Comparison of ENCODE assay signal across 1 cellular context in the genomic region with DNA sequence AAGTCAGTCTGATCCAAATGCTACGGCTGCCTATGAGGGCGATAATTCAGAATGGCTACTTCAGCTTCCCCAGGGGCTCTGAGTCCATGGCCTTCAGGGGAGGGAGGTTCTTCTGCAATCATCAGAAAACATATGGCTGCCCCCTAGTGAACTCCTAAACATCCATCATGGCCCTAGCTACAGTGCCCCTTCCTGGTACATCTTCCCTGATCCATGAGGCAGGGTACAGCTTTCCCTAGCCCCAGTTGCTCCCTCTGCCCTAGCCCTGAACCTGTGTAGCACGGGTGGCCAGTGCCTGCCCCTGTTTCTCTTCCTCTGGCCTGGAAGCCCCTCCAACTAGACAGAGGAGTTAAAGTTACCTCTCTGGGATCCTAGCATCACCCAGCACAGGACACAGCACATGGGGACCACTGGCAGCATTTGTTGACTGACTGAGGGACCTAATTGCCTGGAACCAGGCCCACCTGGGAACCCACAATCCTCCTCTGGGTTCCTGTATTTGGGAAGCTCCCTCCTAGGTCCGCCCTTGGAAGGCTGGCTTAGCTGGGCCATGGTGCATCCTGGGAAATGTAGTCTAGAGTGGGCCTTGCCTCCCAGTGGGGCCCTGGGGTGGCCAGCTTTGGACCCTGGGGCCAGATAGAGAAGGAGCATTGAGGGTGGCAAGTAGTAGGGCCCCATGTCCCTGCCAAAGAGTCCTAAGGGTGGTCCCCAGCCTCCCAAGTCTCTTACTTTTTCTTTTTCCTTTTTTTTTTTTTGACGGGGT.
TF ChIP-seq lines count a peak whose summit lies in the region.

No MANE protein-coding gene starts in this region.

TF ChIP-seq in H1, 55 proteins besides CTCF, POLR2A, EP300 and RAD21:
- TF ChIP-seq SIX5 (IDR thresholded peaks at IDR 0.05; ENCODE audit: low read depth, low read length) (peak; percentile 46), KDM4A (IDR thresholded peaks at IDR 0.05; ENCODE audit: low read depth, low read length, severe bottlenecking) (no peak), SP1 (IDR thresholded peaks at IDR 0.05; ENCODE audit: low read depth, low read length) (0 out of 2 replicates have a peak, but pooled peaks have one; percentile 61)
